In genomic region chr2:215552144-215552580, GRCh38 we compare ENCODE assay signal across 1 cellular context.
TF ChIP-seq lines count a peak whose summit lies in the region.

No MANE protein-coding gene starts in this region.

TF ChIP-seq in HepG2, 621 proteins besides CTCF, POLR2A, EP300 and RAD21 (continued from another document):
- TF ChIP-seq ZNF318 (CRISPR knock-in tag; IDR thresholded peaks at IDR 0.05), result no peak
- no peak for TF ChIP-seq ZNF335 (CRISPR knock-in tag; IDR thresholded peaks at IDR 0.05)
- TF ChIP-seq ZNF513 (CRISPR knock-in tag; conservative IDR thresholded peaks at IDR 0.05), result no peak
- no peak for TF ChIP-seq PHF21A (CRISPR knock-in tag; IDR thresholded peaks at IDR 0.05)
- peak; percentile 75 for TF ChIP-seq RFX5 (IDR thresholded peaks at IDR 0.05; ENCODE audit: low read depth, low read length)
- TF ChIP-seq HINFP (CRISPR knock-in tag; IDR thresholded peaks at IDR 0.05; ENCODE audit: low read depth), result no peak
- TF ChIP-seq TIGD3 (CRISPR knock-in tag; IDR thresholded peaks at IDR 0.05; ENCODE audit: borderline replicate concordance), result no peak
- TF ChIP-seq MYNN (CRISPR knock-in tag; IDR thresholded peaks at IDR 0.05; ENCODE audit: low read depth), result no peak
- peak; percentile 76; the same call in 1 of the 2 replicates for TF ChIP-seq MIXL1 (CRISPR knock-in tag; IDR thresholded peaks at IDR 0.05)
- TF ChIP-seq ZNF205 (CRISPR knock-in tag; IDR thresholded peaks at IDR 0.05), result no peak
